11 cellular contexts compared by ENCODE assay signal in the genomic region with DNA sequence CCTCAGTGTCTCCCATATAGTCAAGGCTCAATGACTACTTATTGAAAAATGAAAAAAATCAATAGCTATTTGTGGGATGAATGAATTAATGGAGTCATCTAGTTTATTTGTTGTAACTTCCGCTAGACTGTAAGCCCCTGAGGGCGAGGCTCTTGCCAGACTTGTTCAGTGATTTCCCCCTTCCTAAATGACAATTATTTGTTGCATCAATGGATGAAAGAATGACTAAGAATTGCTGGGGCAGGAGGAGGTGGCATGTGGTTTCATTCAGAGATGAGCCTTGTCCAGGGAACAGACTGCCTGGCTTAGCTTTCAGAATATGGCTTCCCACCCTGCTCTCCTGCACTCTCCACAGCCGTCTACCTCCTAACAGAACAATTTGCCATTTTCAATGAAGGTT. TPM values are rescaled to one million over a fixed set of nuclear protein-coding genes. Genes with fewer than 3 reads are reported as not detected.
DNase-seq lines count a peak whose midpoint lies in the region; ATAC-seq and TF ChIP-seq lines count a peak whose summit lies in the region.
"Had no signal": no experiment of that assay in that cellular context is flagged by ENCODE, and none has a peak within 500 bp of the region (broad histone marks: within the 10 kb centered on the region; RNA-seq: fewer than 3 reads in every experiment).

No MANE protein-coding gene starts in this region.

- H3K4me1 Mint-ChIP-seq in activated naive CD4-positive, alpha-beta T cell treated with anti-CD3 and anti-CD28 coated beads, Interleukin-2, amount 10 ng/mL, durations not matched to agents 7 days and 5 days, result peaks cover 53% of the 10 kb centered on the region

- no peak for TF ChIP-seq POLR2A in thyroid gland (IDR thresholded peaks at IDR 0.05)

- H3K36me3 Mint-ChIP-seq in activated naive CD4-positive, alpha-beta T cell treated with anti-CD3 and anti-CD28 coated beads, Interleukin-2, amount 10 ng/mL, durations not matched to agents 7 days and 5 days, result peaks cover 15% of the 10 kb centered on the region

- H3K27me3 Mint-ChIP-seq in activated naive CD4-positive, alpha-beta T cell treated with anti-CD3 and anti-CD28 coated beads, Interleukin-2, amount 10 ng/mL, durations not matched to agents 7 days and 5 days, result no peaks in the 10 kb centered on the region

- peak overlapping the region; percentile 73 for H3K4me3 Mint-ChIP-seq in activated naive CD4-positive, alpha-beta T cell treated with anti-CD3 and anti-CD28 coated beads, Interleukin-2, amount 10 ng/mL, durations not matched to agents 7 days and 5 days

- H3K27ac Mint-ChIP-seq in activated naive CD4-positive, alpha-beta T cell treated with anti-CD3 and anti-CD28 coated beads, Interleukin-2, amount 10 ng/mL, durations not matched to agents 7 days and 5 days, result peak overlapping the region; percentile 85

- 57 to 72% methylated on average over 3 of the region's 3 CpGs for WGBS in thyroid gland, 2 donors

- H3K4me1 ChIP-seq in SJSA1 (replicated peaks), result peaks cover 36% of the 10 kb centered on the region
- peaks cover 20% of the 10 kb centered on the region for H3K4me1 ChIP-seq in foreskin keratinocyte
- peaks cover 48 to 55% of the 10 kb centered on the region in 2 donors for H3K4me1 ChIP-seq in thyroid gland

- H3K4me3 ChIP-seq in SJSA1 (no peak overlapping the region), thyroid gland (replicated peaks in 1 of 3) (no peak overlapping the region), H7 (ENCODE audit: insufficient read depth, low read depth, low read length) (no peak overlapping the region)

- DNase-seq in activated naive CD4-positive, alpha-beta T cell treated with anti-CD3 and anti-CD28 coated beads, Interleukin-2, amount 10 ng/mL, durations not matched to agents 7 days and 5 days, result no peak
- DNase-seq in activated naive CD4-positive, alpha-beta T cell treated with Interleukin-2 at 50 U/mL for 16 hours, result no peak
- DNase-seq in SJSA1 (ENCODE audit: low read depth in 1 of 2, low spot score in 2 of 2), result peak in 1 of 2 experiments; percentile 30
- peak in 1 of 2 donors; percentile 44 for DNase-seq in foreskin keratinocyte
- peak in 1 of 2 donors; percentile 11 for DNase-seq in thyroid gland
- no peak for DNase-seq in RPMI8226
- DNase-seq in H7, result no peak
- no peak for DNase-seq in globus pallidus (ENCODE audit: low spot score)
- DNase-seq: activated CD8-positive, alpha-beta memory T cell treated with anti-CD3 and anti-CD28 coated beads for 24 hours; GDM1; right lobe of liver had no signal

- H3K27ac ChIP-seq in SJSA1 (peak overlapping the region; percentile 28), foreskin keratinocyte (no peak overlapping the region), thyroid gland (peak overlapping the region; percentile 66 to 94 (median 92))

- H3K27me3 ChIP-seq in SJSA1 (replicated peaks) (no peaks in the 10 kb centered on the region), foreskin keratinocyte (no peaks in the 10 kb centered on the region), thyroid gland (no peaks in the 10 kb centered on the region), H7 (ENCODE audit: control insufficient read depth, insufficient read depth, low read length) (no peaks in the 10 kb centered on the region; the same call in 1 of the 2 replicates)
- H3K27me3 ChIP-seq: right lobe of liver had no signal

- H3K9me3 ChIP-seq in SJSA1 (replicated peaks) (no peaks in the 10 kb centered on the region), thyroid gland (no peaks in the 10 kb centered on the region)
- H3K9me3 ChIP-seq: right lobe of liver had no signal

- CTCF ChIA-PET in activated naive CD4-positive, alpha-beta T cell treated with anti-CD3 and anti-CD28 coated beads, Interleukin-2, amount 10 ng/mL, durations not matched to agents 7 days and 5 days (lab: Charles Lee), result interaction anchor here (1.0 to 1.3 kb wide), 2 partner anchors 165 to 178 kb away, joined by 3 read pairs; no protein-coding TSS in a partner anchor

- peaks cover 32% of the 10 kb centered on the region for H3K36me3 ChIP-seq in SJSA1
- H3K36me3 ChIP-seq in thyroid gland, result no peaks in the 10 kb centered on the region
- H3K36me3 ChIP-seq in H7 (replicated peaks; ENCODE audit: control insufficient read depth, insufficient read depth, low read length), result no peaks in the 10 kb centered on the region
- H3K36me3 ChIP-seq: right lobe of liver had no signal

- no peak for TF ChIP-seq CTCF in foreskin keratinocyte (conservative IDR thresholded peaks at IDR 0.05)
- TF ChIP-seq CTCF in thyroid gland (IDR thresholded peaks at IDR 0.05), result no peak

- peak; percentile 6 for ATAC-seq in foreskin keratinocyte

- intact Hi-C loops in thyroid gland (cut with DNase I), result loop anchor here (5.0 kb wide), 1 partner anchor 151 kb away; no protein-coding TSS in a partner anchor

- no peaks in the 10 kb centered on the region for H3K9me3 Mint-ChIP-seq in activated naive CD4-positive, alpha-beta T cell treated with anti-CD3 and anti-CD28 coated beads, Interleukin-2, amount 10 ng/mL, durations not matched to agents 7 days and 5 days

RNA-seq across cellular contexts. Expression of a gene that starts 1.1 kb away (rescaled TPM):
- 102 and 127 TPM in 2 replicates for total RNA-seq in SJSA1 (2014; rRNA removed; shearing (Covaris generic))
- total RNA-seq in foreskin keratinocyte, result 83.8 and 90.7 TPM in 2 replicates
- polyA plus RNA-seq in foreskin keratinocyte, result 39.6 and 49.8 TPM in 2 replicates
- total RNA-seq in thyroid gland, result 100 to 1,000 TPM in 1 of 4 donors, 10 to 100 TPM in 3; 74.4 to 112 (median 85.6) TPM
- 29.5 and 36.3 TPM in 2 replicates for total RNA-seq in H7 (2014; rRNA removed; shearing (Covaris generic))

RNA-seq across cellular contexts. Expression of a gene that starts 11.6 kb away (rescaled TPM):
- total RNA-seq in SJSA1 (2014; rRNA removed; shearing (Covaris generic)), result 47.4 and 48.4 TPM in 2 replicates
- 57.0 and 58.0 TPM in 2 replicates for total RNA-seq in foreskin keratinocyte
- polyA plus RNA-seq in foreskin keratinocyte, result 89.9 and 91.1 TPM in 2 replicates
- total RNA-seq in thyroid gland, result 10 to 100 TPM; 13.3 to 57.8 (median 32.4) TPM
- 14.3 and 16.4 TPM in 2 replicates for total RNA-seq in H7 (2014; rRNA removed; shearing (Covaris generic))

RNA-seq across cellular contexts. Expression of a gene that starts 24.5 kb away (rescaled TPM):
- total RNA-seq in SJSA1 (2014; rRNA removed; shearing (Covaris generic)), result 0.05 TPM in 1 of 2 replicates, not detected in the other
- total RNA-seq in foreskin keratinocyte, result not detected in 2 replicates
- not detected in 2 replicates for polyA plus RNA-seq in foreskin keratinocyte
- total RNA-seq in thyroid gland, result under 1 TPM in 2 of 4 donors, not detected in 2; 0.11 to 0.46 TPM
- total RNA-seq in H7 (2014; rRNA removed; shearing (Covaris generic)), result not detected in 2 replicates

RNA-seq across cellular contexts. Expression of a gene that starts 36.6 kb away (rescaled TPM):
- total RNA-seq in SJSA1 (2014; rRNA removed; shearing (Covaris generic)), result 140 and 168 TPM in 2 replicates
- 123 and 140 TPM in 2 replicates for total RNA-seq in foreskin keratinocyte
- polyA plus RNA-seq in foreskin keratinocyte, result 195 and 213 TPM in 2 replicates
- 100 to 1,000 TPM; 152 to 256 (median 212) TPM for total RNA-seq in thyroid gland
- total RNA-seq in H7 (2014; rRNA removed; shearing (Covaris generic)), result 12.9 and 19.7 TPM in 2 replicates
